In genomic region chr1:115575661-115576060, GRCh38 we compare ENCODE assay signal across 31 cellular contexts.
DNase-seq lines count a peak whose midpoint lies in the region; TF ChIP-seq lines count a peak whose summit lies in the region.
"Had no signal": no experiment of that assay in that cellular context is flagged by ENCODE, and none has a peak within 500 bp of the region (broad histone marks: within the 10 kb centered on the region; RNA-seq: fewer than 3 reads in every experiment).

No MANE protein-coding gene starts in this region.

- H3K4ac ChIP-seq in mesendoderm (ENCODE audit: low read depth, low read length), result no peak overlapping the region

- H3K23ac ChIP-seq in mesendoderm (ENCODE audit: low read length), result no peak overlapping the region

- H3K4me1 ChIP-seq in A673 (ENCODE audit: insufficient read depth, low read length, poor library complexity, severe bottlenecking) (no peaks in the 10 kb centered on the region), mesendoderm (ENCODE audit: control insufficient read depth, low read depth, low read length) (no peaks in the 10 kb centered on the region)
- H3K4me1 ChIP-seq: A549; BE2C; BLaER1; BLaER1 treated with 17β-estradiol and CSF1 and Interleukin-3, amounts not matched to agents 10 nM and 100 nM; Caco-2 had no signal

- H4K5ac ChIP-seq in mesendoderm (ENCODE audit: low read length), result no peak overlapping the region

- H3K27ac ChIP-seq in A673 (ENCODE audit: low read depth, low read length, poor library complexity, severe bottlenecking) (no peak overlapping the region), mesendoderm (ENCODE audit: low read depth, low read length) (no peak overlapping the region)
- H3K27ac ChIP-seq: 22Rv1; A549; BLaER1; BLaER1 treated with 17β-estradiol and CSF1 and Interleukin-3, amounts not matched to agents 10 nM and 100 nM; C4-2B had no signal

- intact Hi-C loops in A673 (cut with micrococcal nuclease; ENCODE audit: unreplicated experiment), result no loop called here
- intact Hi-C loops in posterior vena cava (cut with DNase I), result no loop called here

- no TSS peak for BruUV-seq in A673 (replicated peaks; lab: Mats Ljungman, UMichigan)

- POLR2A ChIA-PET in A673 (lab: Charles Lee; ENCODE audit: low non-redundant PET), result no interaction called here

- no peaks in the 10 kb centered on the region for H3K79me2 ChIP-seq in mesendoderm (ENCODE audit: control insufficient read depth, insufficient read depth, low read length)

- peaks cover 10% of the 10 kb centered on the region for H3K9me3 ChIP-seq in A673 (ENCODE audit: low read depth, low read length, poor library complexity, severe bottlenecking)
- H3K9me3 ChIP-seq: Caco-2 had no signal

- no peak overlapping the region for H3K56ac ChIP-seq in mesendoderm (ENCODE audit: low read length)

- CTCF ChIA-PET in A673 (lab: Charles Lee), result no interaction called here

- no peaks in the 10 kb centered on the region for H3K79me1 ChIP-seq in mesendoderm (ENCODE audit: low read length)

- peak; percentile 56 for DNase-seq in A673 (ENCODE audit: low spot score)
- peak; percentile 7 for DNase-seq in OCI-M1 (lab: John Stamatoyannopoulos, UW)
- peak; percentile 67 for DNase-seq in mesendoderm
- DNase-seq in stimulated activated CD4-positive, alpha-beta T cell treated with anti-CD3 and anti-CD28 coated beads, Interleukin-2, amount 100 ng/mL, for 48 hours, result no peak
- DNase-seq in posterior vena cava (ENCODE audit: low spot score), result no peak
- DNase-seq in NCI-H146 (lab: John Stamatoyannopoulos, UW), result no peak
- DNase-seq: 8988T; ACHN; AML-193; BE2C; C1 segment of cervical spinal cord; Caco-2; Calu3; CD4-positive, alpha-beta memory T cell; CD4-positive, alpha-beta T cell; CD4-positive, CD25-positive, alpha-beta regulatory T cell; CD8-positive, alpha-beta memory T cell; CD8-positive, alpha-beta T cell; COR-L47; DMS 273 treated with DMSO at 0.1 percent for 48 hours; DMS153; DMS53; DMS79; DMS79 treated with DMSO at 0.1 percent for 48 hours; DND-41; EL had no signal

- no peak overlapping the region for H3K18ac ChIP-seq in mesendoderm (ENCODE audit: low read length)

- H3K36me3 ChIP-seq in A673 (ENCODE audit: insufficient read depth, low read length, poor library complexity, severe bottlenecking), result no peaks in the 10 kb centered on the region
- no peaks in the 10 kb centered on the region for H3K36me3 ChIP-seq in mesendoderm (ENCODE audit: control insufficient read depth, insufficient read depth, low read length)
- H3K36me3 ChIP-seq: BE2C; BLaER1; BLaER1 treated with 17β-estradiol and CSF1 and Interleukin-3, amounts not matched to agents 10 nM and 100 nM had no signal

- H2BK15ac ChIP-seq in mesendoderm (replicated peaks; ENCODE audit: low read depth), result no peak overlapping the region

- no peak overlapping the region for H2BK120ac ChIP-seq in mesendoderm (ENCODE audit: low read depth, low read length)

- no peak overlapping the region for H3K9ac ChIP-seq in mesendoderm (ENCODE audit: low read length)
- H3K9ac ChIP-seq: BLaER1; BLaER1 treated with 17β-estradiol and CSF1 and Interleukin-3, amounts not matched to agents 10 nM and 100 nM had no signal

- no peak overlapping the region for H2AK5ac ChIP-seq in mesendoderm (ENCODE audit: low read length)

- no peak for TF ChIP-seq CTCF in A673 (conservative IDR thresholded peaks at IDR 0.05; ENCODE audit: low read depth, low read length)

- no peak overlapping the region for H2BK5ac ChIP-seq in mesendoderm (ENCODE audit: low read length)

- H3K4me2 ChIP-seq in mesendoderm (ENCODE audit: low read length), result no peak overlapping the region
- H3K4me2 ChIP-seq: A549; BLaER1; BLaER1 treated with 17β-estradiol and CSF1 and Interleukin-3, amounts not matched to agents 10 nM and 100 nM had no signal

- no peak overlapping the region for H4K8ac ChIP-seq in mesendoderm (ENCODE audit: low read depth, low read length)

- no peaks in the 10 kb centered on the region for H3K27me3 ChIP-seq in A673 (replicated peaks; ENCODE audit: insufficient read depth, low read depth, low read length, poor library complexity)
- no peaks in the 10 kb centered on the region for H3K27me3 ChIP-seq in mesendoderm (ENCODE audit: insufficient read depth, low read length, poor library complexity)
- H3K27me3 ChIP-seq: BE2C; BLaER1; BLaER1 treated with 17β-estradiol and CSF1 and Interleukin-3, amounts not matched to agents 10 nM and 100 nM had no signal

- H3K4me3 ChIP-seq in A673 (ENCODE audit: low read depth, low read length, poor library complexity, severe bottlenecking), result no peak overlapping the region
- H3K4me3 ChIP-seq in mesendoderm (ENCODE audit: low read length), result no peak overlapping the region
- H3K4me3 ChIP-seq: A549; BLaER1; BLaER1 treated with 17β-estradiol and CSF1 and Interleukin-3, amounts not matched to agents 10 nM and 100 nM had no signal

Comparison
In these comparisons a context has a peak if more than half of its experiments do, and no peak if none do; other contexts are left out.
1. DNase-seq: peak in A673 (single experiment), OCI-M1 (single experiment) and mesendoderm (single experiment); none in stimulated activated CD4-positive, alpha-beta T cell treated with anti-CD3 and anti-CD28 coated beads, Interleukin-2, amount 100 ng/mL, for 48 hours (0 of 2), posterior vena cava (single experiment) and NCI-H146 (single experiment).